Comparison of ENCODE assay signal across 1 cellular context in genomic region chr17:10117085-10117484, GRCh38.
TF ChIP-seq lines count a peak whose summit lies in the region.

No MANE protein-coding gene starts in this region.

TF ChIP-seq in GM23338, 12 proteins besides CTCF, POLR2A, EP300 and RAD21 (continued from another document):
- TF ChIP-seq, protein P1, sequence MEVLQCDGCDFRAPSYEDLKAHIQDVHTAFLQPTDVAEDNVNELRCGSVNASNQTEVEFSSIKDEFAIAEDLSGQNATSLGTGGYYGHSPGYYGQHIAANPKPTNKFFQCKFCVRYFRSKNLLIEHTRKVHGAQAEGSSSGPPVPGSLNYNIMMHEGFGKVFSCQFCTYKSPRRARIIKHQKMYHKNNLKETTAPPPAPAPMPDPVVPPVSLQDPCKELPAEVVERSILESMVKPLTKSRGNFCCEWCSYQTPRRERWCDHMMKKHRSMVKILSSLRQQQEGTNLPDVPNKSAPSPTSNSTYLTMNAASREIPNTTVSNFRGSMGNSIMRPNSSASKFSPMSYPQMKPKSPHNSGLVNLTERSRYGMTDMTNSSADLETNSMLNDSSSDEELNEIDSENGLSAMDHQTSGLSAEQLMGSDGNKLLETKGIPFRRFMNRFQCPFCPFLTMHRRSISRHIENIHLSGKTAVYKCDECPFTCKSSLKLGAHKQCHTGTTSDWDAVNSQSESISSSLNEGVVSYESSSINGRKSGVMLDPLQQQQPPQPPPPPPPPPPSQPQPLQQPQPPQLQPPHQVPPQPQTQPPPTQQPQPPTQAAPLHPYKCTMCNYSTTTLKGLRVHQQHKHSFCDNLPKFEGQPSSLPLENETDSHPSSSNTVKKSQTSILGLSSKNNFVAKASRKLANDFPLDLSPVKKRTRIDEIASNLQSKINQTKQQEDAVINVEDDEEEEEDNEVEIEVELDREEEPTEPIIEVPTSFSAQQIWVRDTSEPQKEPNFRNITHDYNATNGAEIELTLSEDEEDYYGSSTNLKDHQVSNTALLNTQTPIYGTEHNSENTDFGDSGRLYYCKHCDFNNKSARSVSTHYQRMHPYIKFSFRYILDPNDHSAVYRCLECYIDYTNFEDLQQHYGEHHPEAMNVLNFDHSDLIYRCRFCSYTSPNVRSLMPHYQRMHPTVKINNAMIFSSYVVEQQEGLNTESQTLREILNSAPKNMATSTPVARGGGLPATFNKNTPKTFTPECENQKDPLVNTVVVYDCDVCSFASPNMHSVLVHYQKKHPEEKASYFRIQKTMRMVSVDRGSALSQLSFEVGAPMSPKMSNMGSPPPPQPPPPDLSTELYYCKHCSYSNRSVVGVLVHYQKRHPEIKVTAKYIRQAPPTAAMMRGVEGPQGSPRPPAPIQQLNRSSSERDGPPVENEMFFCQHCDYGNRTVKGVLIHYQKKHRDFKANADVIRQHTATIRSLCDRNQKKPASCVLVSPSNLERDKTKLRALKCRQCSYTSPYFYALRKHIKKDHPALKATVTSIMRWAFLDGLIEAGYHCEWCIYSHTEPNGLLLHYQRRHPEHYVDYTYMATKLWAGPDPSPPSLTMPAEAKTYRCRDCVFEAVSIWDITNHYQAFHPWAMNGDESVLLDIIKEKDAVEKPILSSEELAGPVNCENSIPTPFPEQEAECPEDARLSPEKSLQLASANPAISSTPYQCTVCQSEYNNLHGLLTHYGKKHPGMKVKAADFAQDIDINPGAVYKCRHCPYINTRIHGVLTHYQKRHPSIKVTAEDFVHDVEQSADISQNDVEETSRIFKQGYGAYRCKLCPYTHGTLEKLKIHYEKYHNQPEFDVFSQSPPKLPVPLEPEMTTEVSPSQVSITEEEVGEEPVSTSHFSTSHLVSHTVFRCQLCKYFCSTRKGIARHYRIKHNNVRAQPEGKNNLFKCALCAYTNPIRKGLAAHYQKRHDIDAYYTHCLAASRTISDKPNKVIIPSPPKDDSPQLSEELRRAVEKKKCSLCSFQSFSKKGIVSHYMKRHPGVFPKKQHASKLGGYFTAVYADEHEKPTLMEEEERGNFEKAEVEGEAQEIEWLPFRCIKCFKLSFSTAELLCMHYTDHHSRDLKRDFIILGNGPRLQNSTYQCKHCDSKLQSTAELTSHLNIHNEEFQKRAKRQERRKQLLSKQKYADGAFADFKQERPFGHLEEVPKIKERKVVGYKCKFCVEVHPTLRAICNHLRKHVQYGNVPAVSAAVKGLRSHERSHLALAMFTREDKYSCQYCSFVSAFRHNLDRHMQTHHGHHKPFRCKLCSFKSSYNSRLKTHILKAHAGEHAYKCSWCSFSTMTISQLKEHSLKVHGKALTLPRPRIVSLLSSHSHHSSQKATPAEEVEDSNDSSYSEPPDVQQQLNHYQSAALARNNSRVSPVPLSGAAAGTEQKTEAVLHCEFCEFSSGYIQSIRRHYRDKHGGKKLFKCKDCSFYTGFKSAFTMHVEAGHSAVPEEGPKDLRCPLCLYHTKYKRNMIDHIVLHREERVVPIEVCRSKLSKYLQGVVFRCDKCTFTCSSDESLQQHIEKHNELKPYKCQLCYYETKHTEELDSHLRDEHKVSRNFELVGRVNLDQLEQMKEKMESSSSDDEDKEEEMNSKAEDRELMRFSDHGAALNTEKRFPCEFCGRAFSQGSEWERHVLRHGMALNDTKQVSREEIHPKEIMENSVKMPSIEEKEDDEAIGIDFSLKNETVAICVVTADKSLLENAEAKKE (CRISPR knock-in tag; IDR thresholded peaks at IDR 0.05), result no peak
- TF ChIP-seq EZH2phosphoT487 (IDR thresholded peaks at IDR 0.05; ENCODE audit: unreplicated experiment), result no peak
- TF ChIP-seq, protein P2, sequence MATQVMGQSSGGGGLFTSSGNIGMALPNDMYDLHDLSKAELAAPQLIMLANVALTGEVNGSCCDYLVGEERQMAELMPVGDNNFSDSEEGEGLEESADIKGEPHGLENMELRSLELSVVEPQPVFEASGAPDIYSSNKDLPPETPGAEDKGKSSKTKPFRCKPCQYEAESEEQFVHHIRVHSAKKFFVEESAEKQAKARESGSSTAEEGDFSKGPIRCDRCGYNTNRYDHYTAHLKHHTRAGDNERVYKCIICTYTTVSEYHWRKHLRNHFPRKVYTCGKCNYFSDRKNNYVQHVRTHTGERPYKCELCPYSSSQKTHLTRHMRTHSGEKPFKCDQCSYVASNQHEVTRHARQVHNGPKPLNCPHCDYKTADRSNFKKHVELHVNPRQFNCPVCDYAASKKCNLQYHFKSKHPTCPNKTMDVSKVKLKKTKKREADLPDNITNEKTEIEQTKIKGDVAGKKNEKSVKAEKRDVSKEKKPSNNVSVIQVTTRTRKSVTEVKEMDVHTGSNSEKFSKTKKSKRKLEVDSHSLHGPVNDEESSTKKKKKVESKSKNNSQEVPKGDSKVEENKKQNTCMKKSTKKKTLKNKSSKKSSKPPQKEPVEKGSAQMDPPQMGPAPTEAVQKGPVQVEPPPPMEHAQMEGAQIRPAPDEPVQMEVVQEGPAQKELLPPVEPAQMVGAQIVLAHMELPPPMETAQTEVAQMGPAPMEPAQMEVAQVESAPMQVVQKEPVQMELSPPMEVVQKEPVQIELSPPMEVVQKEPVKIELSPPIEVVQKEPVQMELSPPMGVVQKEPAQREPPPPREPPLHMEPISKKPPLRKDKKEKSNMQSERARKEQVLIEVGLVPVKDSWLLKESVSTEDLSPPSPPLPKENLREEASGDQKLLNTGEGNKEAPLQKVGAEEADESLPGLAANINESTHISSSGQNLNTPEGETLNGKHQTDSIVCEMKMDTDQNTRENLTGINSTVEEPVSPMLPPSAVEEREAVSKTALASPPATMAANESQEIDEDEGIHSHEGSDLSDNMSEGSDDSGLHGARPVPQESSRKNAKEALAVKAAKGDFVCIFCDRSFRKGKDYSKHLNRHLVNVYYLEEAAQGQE (IDR thresholded peaks at IDR 0.05; ENCODE audit: unreplicated experiment), result no peak
- no peak for TF ChIP-seq CREB1 (CRISPR knock-in tag; IDR thresholded peaks at IDR 0.05; ENCODE audit: low read depth)
- no peak for TF ChIP-seq ZNF114 (CRISPR knock-in tag; IDR thresholded peaks at IDR 0.05)
TF ChIP-seq in GM23338: peak in this region for 0.
